ENCODE assay signal across 15 cellular contexts in the genomic region with DNA sequence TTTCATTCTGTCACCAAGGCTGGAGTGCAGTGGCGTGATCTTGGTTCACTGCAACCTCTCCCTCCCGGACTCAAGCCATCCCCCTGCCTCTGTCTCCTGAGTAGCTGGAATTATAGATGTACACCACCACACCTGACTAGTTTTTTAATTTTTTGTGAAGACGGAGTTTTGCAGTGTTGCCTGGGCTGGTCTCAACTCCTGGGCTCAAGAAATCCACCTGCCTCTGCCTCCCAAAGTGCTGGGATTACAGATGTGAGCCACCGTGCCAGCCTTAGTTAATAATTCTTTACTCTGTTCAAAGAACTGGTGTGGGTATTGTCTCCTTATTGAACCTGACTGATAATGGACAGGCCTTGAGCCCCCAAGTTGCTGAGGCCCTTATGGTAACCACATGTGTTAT. TPM values are rescaled to one million over a fixed set of nuclear protein-coding genes. Genes with fewer than 3 reads are reported as not detected.
DNase-seq lines count a peak whose midpoint lies in the region; ATAC-seq, FAIRE-seq and TF ChIP-seq lines count a peak whose summit lies in the region.
"Had no signal": no experiment of that assay in that cellular context is flagged by ENCODE, and none has a peak within 500 bp of the region (broad histone marks: within the 10 kb centered on the region; RNA-seq: fewer than 3 reads in every experiment).

No MANE protein-coding gene starts in this region.

- 32 to 36% methylated on average over 4 of the region's 4 CpGs for WGBS in body of pancreas, 2 donors
- 40 to 45% methylated on average over 4 of the region's 4 CpGs for WGBS in pancreas, 2 donors

- DNase-seq in cardiac septum (ENCODE audit: low spot score) (peak; percentile 56), left ventricle myocardium inferior (no peak), body of pancreas (peak in 3 of 4 donors; percentile 10 to 45 (median 16)), pancreas (peak in 2 of 6 donors; percentile 3 to 39), HuH-7.5 (ENCODE audit: low spot score) (no peak), tibial artery (no peak), NCI-H1092 (lab: John Stamatoyannopoulos, UW) (no peak)
- DNase-seq: C1 segment of cervical spinal cord, NCI-H1417 treated with DMSO at 0.1 percent for 48 hours, NCI-H2029 treated with DMSO at 0.1 percent for 48 hours had no signal

- no peak overlapping the region for H3K4me3 ChIP-seq in left ventricle myocardium inferior
- no peak overlapping the region for H3K4me3 ChIP-seq in body of pancreas
- no peak overlapping the region for H3K4me3 ChIP-seq in pancreas
- H3K4me3 ChIP-seq in tibial artery: no peak overlapping the region
- H3K4me3 ChIP-seq: GM23338, K562 had no signal

- TF ChIP-seq CTCF in left ventricle myocardium inferior (IDR thresholded peaks at IDR 0.05; ENCODE audit: borderline replicate concordance) (no peak), body of pancreas (IDR thresholded peaks at IDR 0.05) (no peak), pancreas (IDR thresholded peaks at IDR 0.05) (no peak), tibial artery (IDR thresholded peaks at IDR 0.05) (no peak)

- H3K36me3 ChIP-seq in left ventricle myocardium inferior (no peaks in the 10 kb centered on the region), body of pancreas (replicated peaks in 1 of 2; ENCODE audit: insufficient read depth in 1 of 2, low read depth in 2 of 2) (no peaks in the 10 kb centered on the region), pancreas (no peaks in the 10 kb centered on the region), tibial artery (no peaks in the 10 kb centered on the region)

- H3K27me3 ChIP-seq in left ventricle myocardium inferior (ENCODE audit: low read depth) (peaks cover 59% of the 10 kb centered on the region), body of pancreas (no peaks in the 10 kb centered on the region), pancreas (no peaks in the 10 kb centered on the region), tibial artery (peaks cover 0 to 4% of the 10 kb centered on the region in 2 donors)

- no peaks in the 10 kb centered on the region for H3K4me1 ChIP-seq in left ventricle myocardium inferior
- H3K4me1 ChIP-seq in body of pancreas: peaks cover 55% of the 10 kb centered on the region
- H3K4me1 ChIP-seq in pancreas: peaks cover 33 to 49% (median 35%) of the 10 kb centered on the region in 3 donors
- H3K4me1 ChIP-seq in tibial artery: peaks cover 0 to 31% (median 9%) of the 10 kb centered on the region in 4 donors

- peak; percentile 51 for ATAC-seq in body of pancreas
- ATAC-seq in pancreas: peak; percentile 29 to 71 (median 67)
- no peak for ATAC-seq in HG02759 (IDR thresholded peaks at IDR 0.05; ENCODE audit: unreplicated experiment)
- ATAC-seq: Right ventricle myocardium inferior had no signal

- H3K27ac ChIP-seq in left ventricle myocardium inferior (replicated peaks): no peak overlapping the region
- H3K27ac ChIP-seq in body of pancreas: peak overlapping the region in 3 of 4 donors; percentile 72 to 77 (median 72)
- H3K27ac ChIP-seq in pancreas: peak overlapping the region in 3 of 4 donors; percentile 17 to 75 (median 75)
- peak overlapping the region in 1 of 2 donors; percentile 10 for H3K27ac ChIP-seq in tibial artery

- FAIRE-seq in pancreas (lab: Jason Lieb, UNC): no peak
- FAIRE-seq: A204.1 had no signal

- intact Hi-C loops in cardiac septum (cut with DNase I): no loop called here
- intact Hi-C loops in left ventricle myocardium inferior (cut with micrococcal nuclease): no loop called here
- intact Hi-C loops in body of pancreas (cut with DNase I): no loop called here
- intact Hi-C loops in pancreas (cut with DNase I): no loop called here
- intact Hi-C loops in tibial artery (cut with DNase I; ENCODE audit: low total_unique reads): no loop called here

- TF ChIP-seq POLR2A in body of pancreas (IDR thresholded peaks at IDR 0.05): no peak

- no peaks in the 10 kb centered on the region for H3K9me3 ChIP-seq in left ventricle myocardium inferior (replicated peaks)
- no peaks in the 10 kb centered on the region for H3K9me3 ChIP-seq in body of pancreas
- no peaks in the 10 kb centered on the region for H3K9me3 ChIP-seq in pancreas
- H3K9me3 ChIP-seq in tibial artery: no peaks in the 10 kb centered on the region

RNA-seq across cellular contexts. Expression of a gene that starts 10.4 kb away (rescaled TPM):
- total RNA-seq in cardiac septum (1.2 TPM), left ventricle myocardium inferior (not detected), body of pancreas (100 to 1,000 TPM in 1 of 2 donors, 10 to 100 TPM in 1; 69.2 to 196 TPM), pancreas (100 to 1,000 TPM in 3 of 6 donors, 10 to 100 TPM in 3; 57.5 to 336 (median 90.6) TPM)
- polyA plus RNA-seq in pancreas: 100 to 1,000 TPM; 111 to 238 TPM
- total RNA-seq: Right ventricle myocardium inferior had no signal
- polyA plus RNA-seq: K562 had no signal

RNA-seq across cellular contexts. Expression of a gene that starts 30.9 kb away (rescaled TPM):
- 1.2 TPM for total RNA-seq in cardiac septum
- total RNA-seq in left ventricle myocardium inferior: not detected
- total RNA-seq in body of pancreas: 10 to 100 TPM; 10.2 to 11.9 TPM
- total RNA-seq in pancreas: 10 to 100 TPM in 3 of 6 donors, 1 to 10 TPM in 3; 4.8 to 18.3 (median 9.0) TPM
- polyA plus RNA-seq in pancreas: 1 to 10 TPM; 8.1 to 9.1 TPM
- total RNA-seq: GM23338, K562, Right ventricle myocardium inferior had no signal
- polyA plus RNA-seq: GM23338, K562 had no signal

RNA-seq across cellular contexts. Expression of a gene that starts 51.8 kb away (rescaled TPM):
- total RNA-seq in cardiac septum (not detected), left ventricle myocardium inferior (not detected), body of pancreas (1 to 10 TPM; 1.8 to 8.6 TPM), pancreas (1 to 10 TPM in 4 of 6 donors, under 1 TPM in 2; 0.60 to 3.3 (median 1.6) TPM)
- 1 to 10 TPM; 1.5 to 3.2 TPM for polyA plus RNA-seq in pancreas
- total RNA-seq: GM23338, K562, Right ventricle myocardium inferior had no signal
- polyA plus RNA-seq: K562 had no signal

Comparison
In these comparisons a context has a peak if more than half of its experiments do, and no peak if none do; other contexts are left out.
1. DNase-seq: peak in cardiac septum (single experiment) and body of pancreas (3 of 4); none in left ventricle myocardium inferior (single experiment), HuH-7.5 (single experiment), tibial artery (0 of 2) and NCI-H1092 (single experiment).
2. RNA of a gene that starts 10.4 kb away (total RNA-seq): 69.2 to 196 TPM in body of pancreas and 57.5 to 336 TPM in pancreas; 1.2 TPM in cardiac septum (single experiment) and not detected in left ventricle myocardium inferior (single experiment); every median in the first group is over 10 times any median in the second.